In genomic region chr3:197205265-197205664, GRCh38 we compare ENCODE assay signal across 20 cellular contexts.
"Had no signal": no experiment of that assay in that cellular context is flagged by ENCODE, and none has a peak within 500 bp of the region (broad histone marks: within the 10 kb centered on the region; RNA-seq: fewer than 3 reads in every experiment).

No MANE protein-coding gene starts in this region.

- ATAC-seq: esophagus mucosa; gastrocnemius medialis; heart right ventricle; left lobe of liver; naive thymus-derived CD4-positive, alpha-beta T cell; sciatic nerve; stimulated activated memory B cell treated with anti-CD40 and anti-IgM and Interleukin-4, amounts not matched to agents 10 μg/mL and 1 μg/mL and 100 μg/mL, for 72 hours had no signal

- H3K27me3 ChIP-seq: colonic mucosa, gastrocnemius medialis, heart right ventricle, spleen had no signal

- H3K27ac ChIP-seq: colonic mucosa, gastrocnemius medialis, heart right ventricle had no signal

- H3K27me3 Mint-ChIP-seq: naive thymus-derived CD4-positive, alpha-beta T cell; stimulated activated memory B cell treated with anti-CD40 and anti-IgM and Interleukin-4, amounts not matched to agents 10 μg/mL and 1 μg/mL and 100 μg/mL, for 72 hours; type B pancreatic cell had no signal

- H3K36me3 ChIP-seq: colonic mucosa, gastrocnemius medialis, heart right ventricle, spleen had no signal

- DNase-seq: colonic mucosa; dermis blood vessel endothelial cell; endodermal cell; gastrocnemius medialis; heart right ventricle; islet precursor cell; mammary epithelial cell; naive thymus-derived CD4-positive, alpha-beta T cell; nephron progenitor cell; posterior cingulate gyrus; spleen; stimulated activated CD4-positive, alpha-beta T cell treated with anti-CD3 and anti-CD28 coated beads, Interleukin-15, amount 100 ng/mL, for 24 hours; stimulated activated CD4-positive, alpha-beta T cell treated with anti-CD3 and anti-CD28 coated beads, Interleukin-1b, Interleukin-23, amount 100 ng/mL, for 48 hours; stimulated activated CD4-positive, alpha-beta T cell treated with anti-CD3 and anti-CD28 coated beads, Interleukin-4, amount 100 ng/mL, for 24 hours had no signal

- FAIRE-seq: urothelium cell line had no signal

- H3K4me3 Mint-ChIP-seq: endodermal cell; nephron progenitor cell; stimulated activated memory B cell treated with anti-CD40 and anti-IgM and Interleukin-4, amounts not matched to agents 10 μg/mL and 1 μg/mL and 100 μg/mL, for 72 hours; type B pancreatic cell had no signal

- H3K4me3 ChIP-seq: colonic mucosa, gastrocnemius medialis, heart right ventricle, spleen had no signal

- H3K9me3 ChIP-seq: colonic mucosa, gastrocnemius medialis, heart right ventricle, spleen had no signal

- H3K4me1 ChIP-seq: colonic mucosa had no signal

- H3K27ac Mint-ChIP-seq: endodermal cell; stimulated activated memory B cell treated with anti-CD40 and anti-IgM and Interleukin-4, amounts not matched to agents 10 μg/mL and 1 μg/mL and 100 μg/mL, for 72 hours; type B pancreatic cell had no signal

- H3K9me3 Mint-ChIP-seq: endodermal cell; nephron progenitor cell; stimulated activated memory B cell treated with anti-CD40 and anti-IgM and Interleukin-4, amounts not matched to agents 10 μg/mL and 1 μg/mL and 100 μg/mL, for 72 hours; type B pancreatic cell had no signal
